Comparison of ENCODE assay signal across 22 cellular contexts in the genomic region with DNA sequence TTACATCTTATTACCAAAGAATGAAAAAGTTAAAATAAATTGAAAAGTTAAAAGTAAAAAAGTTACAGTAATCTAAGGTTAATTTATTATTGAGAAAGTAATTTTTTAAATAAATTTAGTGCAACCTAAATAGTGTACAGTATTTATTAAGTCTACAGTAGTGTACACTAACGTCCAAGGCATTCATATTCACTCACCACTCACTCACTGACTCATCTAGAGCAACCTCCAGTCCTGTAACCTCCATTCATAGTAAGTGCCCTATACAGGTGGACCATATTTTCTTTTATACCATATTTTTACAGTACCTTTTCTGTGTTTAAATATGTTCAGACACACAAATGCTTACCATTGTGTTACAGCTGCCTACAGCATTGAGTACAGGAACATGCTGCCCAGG.
A peak's percentile ranks its signal among the peaks of the same experiment; 100 is the strongest.
DNase-seq lines count a peak whose midpoint lies in the region; ATAC-seq, FAIRE-seq and TF ChIP-seq lines count a peak whose summit lies in the region.
"Had no signal": no experiment of that assay in that cellular context is flagged by ENCODE, and none has a peak within 500 bp of the region (broad histone marks: within the 10 kb centered on the region; RNA-seq: fewer than 3 reads in every experiment).

No MANE protein-coding gene starts in this region.

- H3K36me3 ChIP-seq in bronchial epithelial cell (ENCODE audit: control insufficient read depth, insufficient read depth, low read length) (no peaks in the 10 kb centered on the region), small intestine (ENCODE audit: control insufficient read depth in 2 of 2, insufficient read depth in 2 of 2, low read length in 2 of 2) (no peaks in the 10 kb centered on the region), adrenal gland (replicated peaks in 1 of 2) (no peaks in the 10 kb centered on the region)
- H3K36me3 ChIP-seq: BE2C had no signal

- DNase-seq in ELR (ENCODE audit: low read depth) (peak; percentile 4), M059J (ENCODE audit: low read depth) (peak; percentile 45), bronchial epithelial cell (ENCODE audit: low read depth) (peak; percentile 12), kidney tubule cell (ENCODE audit: low spot score) (peak; percentile 17), small intestine (no peak), T-helper 17 cell (no peak), adrenal gland (no peak)
- DNase-seq: ACHN; BE2C; C1 segment of cervical spinal cord; Caco-2; CD4-positive, alpha-beta T cell; HCEC 1CT; KBM-7 had no signal

- FAIRE-seq in bronchial epithelial cell (lab: Jason Lieb, UNC) = no peak
- FAIRE-seq in small intestine (lab: Jason Lieb, UNC) = no peak
- FAIRE-seq: D721Med, GM12878, GM19239, H54, HTR-8/SVneo had no signal

- TF ChIP-seq POLR2A in adrenal gland (IDR thresholded peaks at IDR 0.05) = no peak

- H3K4me1 Mint-ChIP-seq in T-helper 17 cell = no peaks in the 10 kb centered on the region
- H3K4me1 Mint-ChIP-seq: IgD-negative memory B cell had no signal

- H3K27ac Mint-ChIP-seq in T-helper 17 cell = no peak overlapping the region
- H3K27ac Mint-ChIP-seq: CD4-positive, alpha-beta T cell; GM23338; IgD-negative memory B cell had no signal

- no peak overlapping the region for H3K4me3 Mint-ChIP-seq in T-helper 17 cell
- H3K4me3 Mint-ChIP-seq: CD4-positive, alpha-beta T cell; GM23338; IgD-negative memory B cell had no signal

- TF ChIP-seq CTCF in bronchial epithelial cell (IDR thresholded peaks at IDR 0.05; ENCODE audit: insufficient read depth, low read length, severe bottlenecking) (no peak), adrenal gland (IDR thresholded peaks at IDR 0.05) (no peak)

- H3K27ac ChIP-seq in small intestine (ENCODE audit: low read depth in 1 of 2, low read length in 1 of 2) (no peak overlapping the region), adrenal gland (no peak overlapping the region)
- H3K27ac ChIP-seq: HL-60 had no signal

- no peak overlapping the region for H3K4me3 ChIP-seq in bronchial epithelial cell (ENCODE audit: low read depth, low read length)
- no peak overlapping the region for H3K4me3 ChIP-seq in small intestine (ENCODE audit: low read depth in 1 of 2, low read length in 2 of 2)
- H3K4me3 ChIP-seq in adrenal gland = no peak overlapping the region
- H3K4me3 ChIP-seq: GM12878, GM23338 had no signal

- no peaks in the 10 kb centered on the region for H3K27me3 ChIP-seq in bronchial epithelial cell (ENCODE audit: control insufficient read depth, insufficient read depth, low read length)
- no peaks in the 10 kb centered on the region for H3K27me3 ChIP-seq in small intestine (ENCODE audit: control insufficient read depth in 2 of 2, insufficient read depth in 2 of 2, low read length in 2 of 2)
- no peaks in the 10 kb centered on the region for H3K27me3 ChIP-seq in adrenal gland
- H3K27me3 ChIP-seq: BE2C had no signal

- ATAC-seq in T-helper 17 cell = no peak
- ATAC-seq: GM12878, GM23338 had no signal

- no peaks in the 10 kb centered on the region for H3K36me3 Mint-ChIP-seq in T-helper 17 cell (ENCODE audit: low read depth)

- 64 to 81% (median 77%) methylated on average over 1 of the region's 1 CpG for WGBS in small intestine, 3 donors
- 57 to 76% (median 71%) methylated on average over 1 of the region's 1 CpG for WGBS in adrenal gland, 4 donors

- intact Hi-C loops in adrenal gland (cut with DNase I) = no loop called here

- H3K4me1 ChIP-seq in small intestine (ENCODE audit: control insufficient read depth in 2 of 2, insufficient read depth in 1 of 2, low read depth in 1 of 2, low read length in 1 of 2) (no peaks in the 10 kb centered on the region), adrenal gland (replicated peaks in 1 of 2) (no peaks in the 10 kb centered on the region)
- H3K4me1 ChIP-seq: BE2C, Caco-2 had no signal

- H3K9me3 ChIP-seq in small intestine (ENCODE audit: control insufficient read depth, low read depth) (no peaks in the 10 kb centered on the region), T-helper 17 cell (ENCODE audit: control insufficient read depth, low read length, poor library complexity, severe bottlenecking) (no peaks in the 10 kb centered on the region), adrenal gland (replicated peaks in 1 of 3) (peaks cover 0 to 6% (median 0%) of the 10 kb centered on the region in 3 donors)
- H3K9me3 ChIP-seq: BE2C, Caco-2 had no signal

- no peaks in the 10 kb centered on the region for H3K27me3 Mint-ChIP-seq in T-helper 17 cell
- H3K27me3 Mint-ChIP-seq: CD4-positive, alpha-beta T cell; IgD-negative memory B cell had no signal

Comparison
In these comparisons a context has a peak if more than half of its experiments do, and no peak if none do; other contexts are left out.
1. DNase-seq: peak in ELR (single experiment), M059J (single experiment), bronchial epithelial cell (single experiment) and kidney tubule cell (single experiment); none in small intestine (single experiment), T-helper 17 cell (0 of 3) and adrenal gland (0 of 7).